8 cellular contexts compared by ENCODE assay signal in the genomic region with DNA sequence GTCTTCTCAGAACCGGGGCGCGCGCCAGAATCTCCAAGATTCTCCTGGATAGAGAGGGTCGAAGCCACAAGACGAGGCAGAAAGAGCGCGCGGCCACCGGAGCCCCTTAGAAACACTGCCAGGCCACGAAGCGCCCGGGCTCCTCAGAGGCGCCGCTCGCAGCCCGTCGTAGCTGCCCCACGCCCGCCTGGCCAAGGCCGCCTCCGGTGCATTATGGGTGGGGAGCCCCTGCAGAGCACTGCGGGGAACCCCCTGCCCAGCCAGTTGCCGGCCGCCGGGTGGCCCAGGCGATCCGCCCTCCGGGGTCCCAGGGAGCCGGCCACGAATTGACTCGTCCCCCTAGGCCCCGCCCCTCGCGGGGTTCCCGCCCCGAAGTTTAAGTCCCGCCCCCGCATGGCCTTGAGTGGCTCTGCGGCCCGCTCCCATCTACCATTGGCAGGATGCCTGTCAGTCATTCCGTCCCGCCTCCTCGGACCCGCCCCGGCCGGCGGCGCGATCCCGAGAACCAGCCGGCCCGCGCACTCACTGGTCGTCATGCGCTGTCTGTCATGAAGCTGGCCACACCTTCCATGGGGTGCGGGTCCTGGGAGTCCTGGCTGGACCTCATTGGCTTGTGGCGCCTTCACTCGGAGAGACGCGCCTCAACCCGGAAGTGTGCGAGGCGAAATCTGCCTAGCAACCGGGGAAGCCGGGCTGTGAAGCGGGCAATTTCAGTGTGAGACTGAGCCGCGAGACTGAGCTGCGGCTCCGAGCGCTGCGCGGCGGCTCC. TPM values are rescaled to one million over a fixed set of nuclear protein-coding genes. Genes with fewer than 3 reads are reported as not detected.
DNase-seq lines count a peak whose midpoint lies in the region; ATAC-seq and TF ChIP-seq lines count a peak whose summit lies in the region.

No MANE protein-coding gene starts in this region.

- peak overlapping the region; percentile 80 for H3K4me3 Mint-ChIP-seq in activated naive CD8-positive, alpha-beta T cell treated with anti-CD3 and anti-CD28 coated beads for 36 hours
- peak overlapping the region; percentile 78 for H3K4me3 Mint-ChIP-seq in glutamatergic neuron (ENCODE audit: unreplicated experiment)

- H3K27ac ChIP-seq in osteoblast (ENCODE audit: low read depth, low read length), result peak overlapping the region; percentile 78
- H3K27ac ChIP-seq in thymus (ENCODE audit: low read depth), result peak overlapping the region; percentile 94

- H3K9me3 Mint-ChIP-seq in activated naive CD8-positive, alpha-beta T cell treated with anti-CD3 and anti-CD28 coated beads for 36 hours, result no peaks in the 10 kb centered on the region
- peaks cover 2% of the 10 kb centered on the region for H3K9me3 Mint-ChIP-seq in glutamatergic neuron (ENCODE audit: unreplicated experiment)

- H3K4me3 ChIP-seq in GM12864 (ENCODE audit: low read depth, low read length) (peak overlapping the region; percentile 75), osteoblast (ENCODE audit: insufficient read depth, low read length) (peak overlapping the region; percentile 89), thymus (ENCODE audit: low read length) (peak overlapping the region; percentile 95)

- TF ChIP-seq CTCF in GM12864 (IDR thresholded peaks at IDR 0.05; ENCODE audit: low read depth, low read length, missing control alignments), result peak; percentile 3
- no peak for TF ChIP-seq CTCF in glutamatergic neuron (IDR thresholded peaks at IDR 0.05; ENCODE audit: partially characterized antibody, unreplicated experiment)
- no peak for TF ChIP-seq CTCF in osteoblast (IDR thresholded peaks at IDR 0.05; ENCODE audit: extremely low read depth, low read depth, low read length)

- H3K4me2 ChIP-seq in osteoblast (ENCODE audit: insufficient read depth, low read length), result peak overlapping the region; percentile 86

- H3K27me3 ChIP-seq in osteoblast (ENCODE audit: insufficient read depth, low read length) (no peaks in the 10 kb centered on the region), thymus (ENCODE audit: control insufficient read depth, insufficient read depth) (no peaks in the 10 kb centered on the region)

- H2AFZ ChIP-seq in osteoblast (ENCODE audit: low read length), result peak overlapping the region; percentile 84

- no peaks in the 10 kb centered on the region for H3K36me3 ChIP-seq in osteoblast (ENCODE audit: insufficient read depth, low read length)
- peaks cover 9% of the 10 kb centered on the region for H3K36me3 ChIP-seq in thymus (ENCODE audit: control insufficient read depth, insufficient read depth)

- H3K4me1 Mint-ChIP-seq in activated naive CD8-positive, alpha-beta T cell treated with anti-CD3 and anti-CD28 coated beads for 36 hours, result peaks cover 35% of the 10 kb centered on the region
- peaks cover 19% of the 10 kb centered on the region for H3K4me1 Mint-ChIP-seq in glutamatergic neuron (ENCODE audit: low read depth, unreplicated experiment)

- no peaks in the 10 kb centered on the region for H4K20me1 ChIP-seq in osteoblast (ENCODE audit: insufficient read depth, low read length)

- under 1% methylated on average over 75 of the region's 75 CpGs for WGBS in thymus

- peak; percentile 99 for DNase-seq in GM12864 (ENCODE audit: low read depth)
- DNase-seq in NCI-H1105 (lab: John Stamatoyannopoulos, UW), result peak; percentile 99
- DNase-seq in SKM-1 (lab: John Stamatoyannopoulos, UW; ENCODE audit: unreplicated experiment), result peak; percentile 94
- DNase-seq in activated naive CD8-positive, alpha-beta T cell treated with anti-CD3 and anti-CD28 coated beads for 36 hours, result peak; percentile 100
- peak; percentile 99 for DNase-seq in glutamatergic neuron
- DNase-seq in osteoblast (ENCODE audit: insufficient read length, low spot score, missing footprints), result peak; percentile 99

- no peaks in the 10 kb centered on the region for H3K27me3 Mint-ChIP-seq in activated naive CD8-positive, alpha-beta T cell treated with anti-CD3 and anti-CD28 coated beads for 36 hours
- H3K27me3 Mint-ChIP-seq in glutamatergic neuron (ENCODE audit: unreplicated experiment), result peaks cover 3% of the 10 kb centered on the region

- no peaks in the 10 kb centered on the region for H3K9me3 ChIP-seq in osteoblast (ENCODE audit: low read depth, low read length)
- no peaks in the 10 kb centered on the region for H3K9me3 ChIP-seq in thymus (ENCODE audit: control insufficient read depth)

- H3K4me1 ChIP-seq in osteoblast (ENCODE audit: insufficient read depth, low read length) (peaks cover 30% of the 10 kb centered on the region), thymus (ENCODE audit: control insufficient read depth, insufficient read depth, low read length) (peaks cover 29% of the 10 kb centered on the region)

- peaks cover 42% of the 10 kb centered on the region for H3K79me2 ChIP-seq in osteoblast (ENCODE audit: insufficient read depth, low read length)

- H3K36me3 Mint-ChIP-seq in activated naive CD8-positive, alpha-beta T cell treated with anti-CD3 and anti-CD28 coated beads for 36 hours, result peaks cover 11% of the 10 kb centered on the region
- H3K36me3 Mint-ChIP-seq in glutamatergic neuron (ENCODE audit: unreplicated experiment), result peaks cover 7% of the 10 kb centered on the region

- peak overlapping the region; percentile 79 for H3K27ac Mint-ChIP-seq in activated naive CD8-positive, alpha-beta T cell treated with anti-CD3 and anti-CD28 coated beads for 36 hours
- peak overlapping the region; percentile 68 for H3K27ac Mint-ChIP-seq in glutamatergic neuron (ENCODE audit: unreplicated experiment)

- peak; percentile 93 for ATAC-seq in HG02642 (IDR thresholded peaks at IDR 0.05; ENCODE audit: poor library complexity, unreplicated experiment)

RNA-seq across cellular contexts. Expression of a gene that starts 20.2 kb away (rescaled TPM):
- 100 to 1,000 TPM; 196 to 202 TPM for total RNA-seq in activated naive CD8-positive, alpha-beta T cell treated with anti-CD3 and anti-CD28 coated beads for 36 hours
- total RNA-seq in glutamatergic neuron (ENCODE audit: unreplicated experiment) (203 TPM), osteoblast (48.6 and 48.9 TPM in 2 replicates)
- polyA plus RNA-seq in thymus, result 20.9 TPM

Comparison
In these comparisons a context has a peak if more than half of its experiments do, and no peak if none do; other contexts are left out.
1. Peak in every context shown above with its lines: DNase-seq, ATAC-seq, H3K4me3 ChIP-seq and H3K27ac ChIP-seq.